23 cellular contexts compared by ENCODE assay signal in the genomic region with DNA sequence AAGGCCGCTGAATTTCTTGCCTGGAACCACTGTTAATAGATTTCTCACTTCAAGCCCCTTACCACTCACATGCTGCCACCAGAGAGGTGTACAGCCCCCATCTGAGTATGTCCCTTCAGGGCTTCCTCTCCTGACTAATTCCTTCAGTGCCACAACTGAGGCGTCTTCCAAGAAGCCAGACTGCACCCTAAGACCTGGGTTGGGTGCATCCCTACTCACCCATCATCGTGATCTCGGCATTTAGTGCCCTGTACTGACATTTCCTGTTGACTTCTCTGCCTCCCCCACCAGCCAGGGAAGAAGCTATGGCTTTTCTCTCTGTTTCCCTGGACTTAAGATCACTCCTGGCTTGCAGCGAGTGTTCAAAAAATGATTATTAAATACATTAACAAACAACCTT. TPM values are rescaled to one million over a fixed set of nuclear protein-coding genes. Genes with fewer than 3 reads are reported as not detected.
DNase-seq lines count a peak whose midpoint lies in the region; ATAC-seq, FAIRE-seq and TF ChIP-seq lines count a peak whose summit lies in the region.
"Had no signal": no experiment of that assay in that cellular context is flagged by ENCODE, and none has a peak within 500 bp of the region (broad histone marks: within the 10 kb centered on the region; RNA-seq: fewer than 3 reads in every experiment).

No MANE protein-coding gene starts in this region.

- H3K4me1 ChIP-seq in SJCRH30 (peaks cover 42% of the 10 kb centered on the region), GM12878 (ENCODE audit: control insufficient read depth, insufficient read depth, low read length) (peaks cover 7% of the 10 kb centered on the region), spleen (no peaks in the 10 kb centered on the region)
- H3K4me1 ChIP-seq: testis had no signal

- BruUV-seq in GM12878 (replicated peaks; lab: Mats Ljungman, UMichigan), result TSS peak; percentile 22

- ATAC-seq in activated naive CD4-positive, alpha-beta T cell treated with anti-CD3 and anti-CD28 coated beads, Interleukin-2, amount 50 U/mL, for 72 hours, result peak; percentile 7 to 38
- ATAC-seq in GM12878 (peak; percentile 34), HG03571 (IDR thresholded peaks at IDR 0.05; ENCODE audit: unreplicated experiment) (no peak), HG03196 (IDR thresholded peaks at IDR 0.05; ENCODE audit: unreplicated experiment) (no peak)
- ATAC-seq in stimulated activated naive CD8-positive, alpha-beta T cell treated with anti-CD3 and anti-CD28 coated beads, Interleukin-15, amount 100 ng/mL, for 72 hours, result peak; percentile 40
- ATAC-seq: HepG2 had no signal

- CTCF ChIA-PET in activated naive CD4-positive, alpha-beta T cell treated with anti-CD3 and anti-CD28 coated beads, Interleukin-2, amount 10 ng/mL, durations not matched to agents 7 days and 5 days (lab: Charles Lee), result interaction anchor here (0.6 kb wide), 1 partner anchor 300 kb away, joined by 3 read pairs; no protein-coding TSS in a partner anchor
- CTCF ChIA-PET in GM12878 (lab: Yijun Ruan, JAX), result interaction anchor here (0.6 to 1.4 kb wide), 4 partner anchors 11 to 1204 kb away, joined by 3 to 4 read pairs (median 4); no protein-coding TSS in a partner anchor

- no peak for TF ChIP-seq EP300 in GM12878 (IDR thresholded peaks at IDR 0.05; ENCODE audit: borderline replicate concordance in 1 of 2, control insufficient read depth in 1 of 2, low read depth in 2 of 2, low read length in 2 of 2)

- FAIRE-seq in GM12878 (lab: Jason Lieb, UNC), result no peak
- FAIRE-seq: HepG2 had no signal

- H3K79me2 ChIP-seq in GM12878 (ENCODE audit: control insufficient read depth, insufficient read depth, low read length), result no peaks in the 10 kb centered on the region
- H3K79me2 ChIP-seq: hepatocyte had no signal

- 34% methylated on average over 5 of the region's 5 CpGs for WGBS in GM12878 (ENCODE audit: insufficient coverage, insufficient replicate concordance, low lambda C conversion rate, missing lambda C conversion rate)
- WGBS in spleen, 5 donors, result 49 to 81% (median 66%) methylated on average over 5 of the region's 5 CpGs

- SMC1A ChIA-PET in GM12878 (lab: Charles Lee; ENCODE audit: uncharacterized antibody, unreplicated experiment), result interaction anchor here (0.8 to 2.8 kb wide), 5 partner anchors 9 to 173 kb away, joined by 3 to 8 read pairs (median 3); no protein-coding TSS in a partner anchor

- H3K4me3 Mint-ChIP-seq in activated naive CD4-positive, alpha-beta T cell treated with anti-CD3 and anti-CD28 coated beads, Interleukin-2, amount 10 ng/mL, durations not matched to agents 7 days and 5 days, result no peak overlapping the region
- peak overlapping the region; percentile 44 to 65 for H3K4me3 Mint-ChIP-seq in stimulated activated naive CD8-positive, alpha-beta T cell treated with anti-CD3 and anti-CD28 coated beads, Interleukin-15, amount 100 ng/mL, for 72 hours
- H3K4me3 Mint-ChIP-seq: activated CD4-positive, alpha-beta T cell treated with anti-CD3 and anti-CD28 coated beads, Interleukin-2, amount 10 ng/mL, durations not matched to agents 7 days and 5 days; activated T-cell treated with anti-CD3 and anti-CD28 coated beads, Interleukin-2, amount 50 U/mL, for 4 hours; CD14-positive monocyte had no signal

- H3K9me3 ChIP-seq in SJCRH30 (replicated peaks) (no peaks in the 10 kb centered on the region), GM12878 (replicated peaks; ENCODE audit: control insufficient read depth, insufficient read depth, low read length) (no peaks in the 10 kb centered on the region), spleen (no peaks in the 10 kb centered on the region)
- H3K9me3 ChIP-seq: neutrophil, testis had no signal

- no peaks in the 10 kb centered on the region for H3K9me3 Mint-ChIP-seq in activated naive CD4-positive, alpha-beta T cell treated with anti-CD3 and anti-CD28 coated beads, Interleukin-2, amount 50 U/mL, for 72 hours
- no peaks in the 10 kb centered on the region for H3K9me3 Mint-ChIP-seq in activated naive CD4-positive, alpha-beta T cell treated with anti-CD3 and anti-CD28 coated beads, Interleukin-2, amount 10 ng/mL, durations not matched to agents 7 days and 5 days
- H3K9me3 Mint-ChIP-seq in stimulated activated naive CD8-positive, alpha-beta T cell treated with anti-CD3 and anti-CD28 coated beads, Interleukin-15, amount 100 ng/mL, for 72 hours, result no peaks in the 10 kb centered on the region
- H3K9me3 Mint-ChIP-seq: activated CD4-positive, alpha-beta T cell treated with anti-CD3 and anti-CD28 coated beads, Interleukin-2, amount 10 ng/mL, durations not matched to agents 7 days and 5 days; activated T-cell treated with anti-CD3 and anti-CD28 coated beads, Interleukin-2, amount 50 U/mL, for 4 hours; CD14-positive monocyte had no signal

- H4K20me1 ChIP-seq in GM12878 (ENCODE audit: control insufficient read depth, insufficient read depth), result no peaks in the 10 kb centered on the region

- RAD21 ChIA-PET in GM12878 (lab: Charles Lee; ENCODE audit: unreplicated experiment), result interaction anchor here (1.1 kb wide), 2 partner anchors 10 to 74 kb away, joined by 3 to 4 read pairs; no protein-coding TSS in a partner anchor

- peak overlapping the region; percentile 98 for H3K27ac ChIP-seq in SJCRH30
- H3K27ac ChIP-seq in GM12878 (ENCODE audit: control insufficient read depth, insufficient read depth), result peak overlapping the region; percentile 50; the same call in 1 of the 2 replicates
- no peak overlapping the region for H3K27ac ChIP-seq in spleen
- H3K27ac ChIP-seq: hepatocyte, neutrophil, RWPE1, testis had no signal

- H3K36me3 ChIP-seq in SJCRH30, result no peaks in the 10 kb centered on the region
- peaks cover 4% of the 10 kb centered on the region in 2 experiments; a peak in 3 of 4 replicates for H3K36me3 ChIP-seq in GM12878 (ENCODE audit: control insufficient read depth in 2 of 2, insufficient read depth in 2 of 2, low read length in 1 of 2)
- H3K36me3 ChIP-seq in spleen, result peaks cover 0 to 11% (median 0%) of the 10 kb centered on the region in 6 donors

- intact Hi-C loops in GM12878 (cut with micrococcal nuclease; ENCODE audit: unreplicated experiment), result no loop called here
- intact Hi-C loops in spleen (cut with DNase I; ENCODE audit: low total_unique reads), result no loop called here

- no peaks in the 10 kb centered on the region for H3K36me3 Mint-ChIP-seq in activated naive CD4-positive, alpha-beta T cell treated with anti-CD3 and anti-CD28 coated beads, Interleukin-2, amount 50 U/mL, for 72 hours
- peaks cover 7% of the 10 kb centered on the region for H3K36me3 Mint-ChIP-seq in activated naive CD4-positive, alpha-beta T cell treated with anti-CD3 and anti-CD28 coated beads, Interleukin-2, amount 10 ng/mL, durations not matched to agents 7 days and 5 days

- TF ChIP-seq RAD21 in GM12878 (IDR thresholded peaks at IDR 0.05; ENCODE audit: insufficient read depth, low read depth, low read length), result no peak

- in situ Hi-C loops in GM12878 (cut with MboI), result no loop called here

- DNase-seq in activated naive CD4-positive, alpha-beta T cell treated with anti-CD3 and anti-CD28 coated beads, Interleukin-2, amount 50 U/mL, for 72 hours (ENCODE audit: low spot score in 2 of 2), result no peak
- DNase-seq in activated naive CD4-positive, alpha-beta T cell treated with anti-CD3 and anti-CD28 coated beads, Interleukin-2, amount 10 ng/mL, durations not matched to agents 7 days and 5 days, result no peak
- DNase-seq in SJCRH30 (no peak), GM12878 (ENCODE audit: low read depth, low spot score) (no peak), spleen (no peak)
- DNase-seq in stimulated activated naive CD8-positive, alpha-beta T cell treated with anti-CD3 and anti-CD28 coated beads, Interleukin-15, amount 100 ng/mL, for 72 hours, result no peak
- DNase-seq: activated CD4-positive, alpha-beta T cell treated with anti-CD3 and anti-CD28 coated beads, Interleukin-2, amount 10 ng/mL, durations not matched to agents 7 days and 5 days; activated T-cell treated with anti-CD3 and anti-CD28 coated beads, Interleukin-2, amount 50 U/mL, for 4 hours; DMS53; erythroblast; foreskin melanocyte; GF-D8; NCI-H510A; retina; stimulated activated CD8-positive, alpha-beta memory T cell treated with anti-CD3 and anti-CD28 coated beads, Interleukin-4, amount 100 ng/mL, for 48 hours; testis had no signal

- H3K27ac Mint-ChIP-seq in activated naive CD4-positive, alpha-beta T cell treated with anti-CD3 and anti-CD28 coated beads, Interleukin-2, amount 50 U/mL, for 72 hours, result peak overlapping the region; percentile 90 to 96
- no peak overlapping the region for H3K27ac Mint-ChIP-seq in activated naive CD4-positive, alpha-beta T cell treated with anti-CD3 and anti-CD28 coated beads, Interleukin-2, amount 10 ng/mL, durations not matched to agents 7 days and 5 days
- H3K27ac Mint-ChIP-seq in stimulated activated naive CD8-positive, alpha-beta T cell treated with anti-CD3 and anti-CD28 coated beads, Interleukin-15, amount 100 ng/mL, for 72 hours, result peak overlapping the region in 1 of 2 donors; percentile 90

- no peak overlapping the region for H3K9ac ChIP-seq in GM12878 (ENCODE audit: control insufficient read depth, insufficient read depth, low read length)

- H3K4me1 Mint-ChIP-seq in activated naive CD4-positive, alpha-beta T cell treated with anti-CD3 and anti-CD28 coated beads, Interleukin-2, amount 10 ng/mL, durations not matched to agents 7 days and 5 days, result peaks cover 4% of the 10 kb centered on the region
- peaks cover 49% of the 10 kb centered on the region for H3K4me1 Mint-ChIP-seq in stimulated activated naive CD8-positive, alpha-beta T cell treated with anti-CD3 and anti-CD28 coated beads, Interleukin-15, amount 100 ng/mL, for 72 hours
- H3K4me1 Mint-ChIP-seq: CD14-positive monocyte had no signal

- no peak overlapping the region for H3K4me3 ChIP-seq in SJCRH30
- no peak overlapping the region for H3K4me3 ChIP-seq in GM12878
- no peak overlapping the region for H3K4me3 ChIP-seq in spleen
- H3K4me3 ChIP-seq: hepatocyte, testis had no signal

- POLR2A ChIA-PET in GM12878 (lab: Charles Lee), result interaction anchor here (0.5 kb wide), 1 partner anchor 35 kb away, joined by 4 read pairs; no protein-coding TSS in a partner anchor

- H3K4me2 ChIP-seq in GM12878 (ENCODE audit: control insufficient read depth, insufficient read depth), result no peak overlapping the region
- H3K4me2 ChIP-seq: hepatocyte had no signal

- TF ChIP-seq POLR2A in GM12878 (IDR thresholded peaks at IDR 0.05; ENCODE audit: low read depth, low read length), result no peak
- TF ChIP-seq POLR2A in spleen (IDR thresholded peaks at IDR 0.05), result no peak

- H3K27me3 ChIP-seq in SJCRH30, result no peaks in the 10 kb centered on the region
- no peaks in the 10 kb centered on the region for H3K27me3 ChIP-seq in GM12878 (replicated peaks in 1 of 2; ENCODE audit: control insufficient read depth in 2 of 2, insufficient read depth in 2 of 2, low read length in 1 of 2)
- no peaks in the 10 kb centered on the region for H3K27me3 ChIP-seq in spleen (replicated peaks in 1 of 7)
- H3K27me3 ChIP-seq: hepatocyte, neutrophil, testis had no signal

- no peaks in the 10 kb centered on the region for H3K27me3 Mint-ChIP-seq in activated naive CD4-positive, alpha-beta T cell treated with anti-CD3 and anti-CD28 coated beads, Interleukin-2, amount 10 ng/mL, durations not matched to agents 7 days and 5 days
- H3K27me3 Mint-ChIP-seq in stimulated activated naive CD8-positive, alpha-beta T cell treated with anti-CD3 and anti-CD28 coated beads, Interleukin-15, amount 100 ng/mL, for 72 hours, result no peaks in the 10 kb centered on the region
- H3K27me3 Mint-ChIP-seq: activated CD4-positive, alpha-beta T cell treated with anti-CD3 and anti-CD28 coated beads, Interleukin-2, amount 10 ng/mL, durations not matched to agents 7 days and 5 days had no signal

- TF ChIP-seq CTCF in GM12878 (IDR thresholded peaks at IDR 0.05 in 2 of 3, conservative IDR thresholded peaks at IDR 0.05 in 1 of 3; ENCODE audit: control insufficient read depth in 2 of 3, extremely low read depth in 1 of 3, insufficient read depth in 1 of 3, low read depth in 3 of 3, low read length in 3 of 3) (no peak), spleen (IDR thresholded peaks at IDR 0.05 in 8 of 11, conservative IDR thresholded peaks at IDR 0.05 in 3 of 11) (no peak)

- H2AFZ ChIP-seq in GM12878 (ENCODE audit: control insufficient read depth, low read depth, low read length), result no peak overlapping the region
- H2AFZ ChIP-seq: hepatocyte had no signal

RNA-seq across cellular contexts. Expression of gene MAP3K15, which starts 40.4 kb away (rescaled TPM):
- total RNA-seq in activated naive CD4-positive, alpha-beta T cell treated with anti-CD3 and anti-CD28 coated beads, Interleukin-2, amount 50 U/mL, for 72 hours, result 1 to 10 TPM; 2.4 to 2.5 TPM
- 0.38 and 0.51 TPM in 2 replicates for total RNA-seq in SJCRH30 (2014; rRNA removed; shearing (Covaris generic))
- total RNA-seq in GM12878 (2013; cell fraction: nucleolus; rRNA removed), result 0.08 and 0.12 TPM in 2 replicates
- not detected in 2 replicates for total RNA-seq in GM12878 (2014; rRNA removed)
- not detected in 2 replicates for total RNA-seq in GM12878 (2014; rRNA removed; fragmentation: Illumina TruSeq; extraction: Trizol)
- not detected in 2 replicates for total RNA-seq in GM12878 (2021)
- not detected for polyA plus RNA-seq in GM12878 (2011; ENCODE audit: low read depth)
- 0.12 and 0.16 TPM in 2 replicates for polyA plus RNA-seq in GM12878 (2011; rRNA removed)
- 0.09 and 0.10 TPM in 2 replicates for polyA plus RNA-seq in GM12878 (2011; cell fraction: cytosol; rRNA removed)
- polyA plus RNA-seq in GM12878 (2011; cell fraction: nucleus; rRNA removed), result 0.16 and 0.19 TPM in 2 replicates
- polyA plus RNA-seq in GM12878 (2012), result 0.04 TPM in 1 of 2 replicates, not detected in the other
- polyA plus RNA-seq in GM12878 (2014; fragmentation: Illumina TruSeq; extraction: Trizol), result not detected in 2 replicates
- not detected for polyA plus RNA-seq in GM12878 (2014; fragmentation: Nextera tagmentation; extraction: Ambion mirVana)
- 0.03 and 0.04 TPM in 2 replicates for polyA plus RNA-seq in GM12878 (2014; rRNA removed)
- not detected for polyA plus RNA-seq in GM12878 (2016; fragmentation: Nextera tagmentation; extraction: Ambion mirVana)
- polyA minus RNA-seq in GM12878 (2011; rRNA and poly(A)+ RNA removed), result 0.10 TPM in 1 of 2 replicates, not detected in the other
- not detected in 2 replicates for polyA minus RNA-seq in GM12878 (2011; cell fraction: cytosol; rRNA and poly(A)+ RNA removed)
- polyA minus RNA-seq in GM12878 (2011; cell fraction: nucleus; rRNA and poly(A)+ RNA removed), result under 0.01 TPM in 1 of 2 replicates, not detected in the other
- 10 to 100 TPM in 1 of 7 donors, 1 to 10 TPM in 6; 3.6 to 11.3 (median 8.0) TPM for total RNA-seq in spleen
- 1 to 10 TPM in 2 of 3 donors, under 1 TPM in 1; 0.86 to 3.9 (median 3.9) TPM for polyA plus RNA-seq in spleen
- polyA plus RNA-seq: CD14-positive monocyte had no signal

Comparison
In these comparisons a context has a peak if more than half of its experiments do, and no peak if none do; other contexts are left out.
1. ATAC-seq: peak in activated naive CD4-positive, alpha-beta T cell treated with anti-CD3 and anti-CD28 coated beads, Interleukin-2, amount 50 U/mL, for 72 hours (2 of 2), GM12878 (single experiment) and stimulated activated naive CD8-positive, alpha-beta T cell treated with anti-CD3 and anti-CD28 coated beads, Interleukin-15, amount 100 ng/mL, for 72 hours (single experiment); none in HG03571 (single experiment) and HG03196 (single experiment).
2. H3K27ac ChIP-seq: peak in SJCRH30 (single experiment) and GM12878 (single experiment); none in spleen (0 of 8).